8 cellular contexts compared by ENCODE assay signal in genomic region chr15:43749690-43750345, GRCh38.
DNase-seq lines count a peak whose midpoint lies in the region; ATAC-seq and TF ChIP-seq lines count a peak whose summit lies in the region.

No MANE protein-coding gene starts in this region.

- DNase-seq in CD1c-positive myeloid dendritic cell (ENCODE audit: extremely low spot score) (peak; percentile 75), RWPE1 (ENCODE audit: low spot score) (no peak), KG1 (lab: John Stamatoyannopoulos, UW) (no peak), NCI-H1092 treated with DMSO at 0.1 percent for 48 hours (lab: John Stamatoyannopoulos, UW) (no peak), glomerular visceral epithelial cell (ENCODE audit: extremely low spot score) (no peak)
- peak; percentile 11 for DNase-seq in stimulated activated naive B cell treated with anti-CD40 and anti-IgM and Interleukin-4, amounts not matched to agents 10 μg/mL and 1 μg/mL and 100 μg/mL, for 72 hours

- peaks cover 22 to 64% of the 10 kb centered on the region in 2 donors for H3K4me1 Mint-ChIP-seq in stimulated activated naive B cell treated with anti-CD40 and anti-IgM and Interleukin-4, amounts not matched to agents 10 μg/mL and 1 μg/mL and 100 μg/mL, for 72 hours

- ATAC-seq in GM21447 (IDR thresholded peaks at IDR 0.05; ENCODE audit: unreplicated experiment): peak; percentile 47
- ATAC-seq in stimulated activated naive B cell treated with anti-CD40 and anti-IgM and Interleukin-4, amounts not matched to agents 10 μg/mL and 1 μg/mL and 100 μg/mL, for 72 hours (replicated peaks): peak; percentile 44

- no peaks in the 10 kb centered on the region for H3K9me3 ChIP-seq in endocrine pancreas (ENCODE audit: control insufficient read depth, low read length)

- H3K27ac ChIP-seq in RWPE1: peak overlapping the region; percentile 61

- H3K9me3 Mint-ChIP-seq in stimulated activated naive B cell treated with anti-CD40 and anti-IgM and Interleukin-4, amounts not matched to agents 10 μg/mL and 1 μg/mL and 100 μg/mL, for 72 hours: no peaks in the 10 kb centered on the region

- peak overlapping the region; percentile 78 to 80 for H3K4me3 Mint-ChIP-seq in stimulated activated naive B cell treated with anti-CD40 and anti-IgM and Interleukin-4, amounts not matched to agents 10 μg/mL and 1 μg/mL and 100 μg/mL, for 72 hours

- H3K27ac Mint-ChIP-seq in stimulated activated naive B cell treated with anti-CD40 and anti-IgM and Interleukin-4, amounts not matched to agents 10 μg/mL and 1 μg/mL and 100 μg/mL, for 72 hours: peak overlapping the region; percentile 83

- H3K36me3 ChIP-seq in endocrine pancreas (ENCODE audit: control insufficient read depth, insufficient read depth, low read length): no peaks in the 10 kb centered on the region

- H3K27me3 ChIP-seq in endocrine pancreas (ENCODE audit: control insufficient read depth, insufficient read depth, low read length): no peaks in the 10 kb centered on the region

- H3K9ac ChIP-seq in endocrine pancreas (ENCODE audit: control insufficient read depth, insufficient read depth, low read length): peak overlapping the region; percentile 4

- H3K4me1 ChIP-seq in endocrine pancreas (ENCODE audit: control insufficient read depth, insufficient read depth, low read length): peaks cover 12% of the 10 kb centered on the region

- no peak for TF ChIP-seq CTCF in RWPE1 (conservative IDR thresholded peaks at IDR 0.05; ENCODE audit: low read depth)

- CTCF ChIA-PET in RWPE1 (lab: Yijun Ruan, JAX): interaction anchor here (0.7 kb wide), 3 partner anchors 239 to 309 kb away, joined by 3 to 5 read pairs (median 4); no protein-coding TSS in a partner anchor

- H3K4me3 ChIP-seq in endocrine pancreas (ENCODE audit: control insufficient read depth, insufficient read depth, low read length): peak overlapping the region; percentile 26

- POLR2A ChIA-PET in RWPE1 (lab: Yijun Ruan, JAX; ENCODE audit: low non-redundant PET): no interaction called here

- peaks cover 19 to 24% of the 10 kb centered on the region in 2 donors for H3K36me3 Mint-ChIP-seq in stimulated activated naive B cell treated with anti-CD40 and anti-IgM and Interleukin-4, amounts not matched to agents 10 μg/mL and 1 μg/mL and 100 μg/mL, for 72 hours

- H3K27me3 Mint-ChIP-seq in stimulated activated naive B cell treated with anti-CD40 and anti-IgM and Interleukin-4, amounts not matched to agents 10 μg/mL and 1 μg/mL and 100 μg/mL, for 72 hours: no peaks in the 10 kb centered on the region

Comparison
In these comparisons a context has a peak if more than half of its experiments do, and no peak if none do; other contexts are left out.
1. DNase-seq: peak in CD1c-positive myeloid dendritic cell (single experiment) and stimulated activated naive B cell treated with anti-CD40 and anti-IgM and Interleukin-4, amounts not matched to agents 10 μg/mL and 1 μg/mL and 100 μg/mL, for 72 hours (single experiment); none in RWPE1 (single experiment), KG1 (single experiment), NCI-H1092 treated with DMSO at 0.1 percent for 48 hours (single experiment) and glomerular visceral epithelial cell (single experiment).